13 cellular contexts compared by ENCODE assay signal in the genomic region with DNA sequence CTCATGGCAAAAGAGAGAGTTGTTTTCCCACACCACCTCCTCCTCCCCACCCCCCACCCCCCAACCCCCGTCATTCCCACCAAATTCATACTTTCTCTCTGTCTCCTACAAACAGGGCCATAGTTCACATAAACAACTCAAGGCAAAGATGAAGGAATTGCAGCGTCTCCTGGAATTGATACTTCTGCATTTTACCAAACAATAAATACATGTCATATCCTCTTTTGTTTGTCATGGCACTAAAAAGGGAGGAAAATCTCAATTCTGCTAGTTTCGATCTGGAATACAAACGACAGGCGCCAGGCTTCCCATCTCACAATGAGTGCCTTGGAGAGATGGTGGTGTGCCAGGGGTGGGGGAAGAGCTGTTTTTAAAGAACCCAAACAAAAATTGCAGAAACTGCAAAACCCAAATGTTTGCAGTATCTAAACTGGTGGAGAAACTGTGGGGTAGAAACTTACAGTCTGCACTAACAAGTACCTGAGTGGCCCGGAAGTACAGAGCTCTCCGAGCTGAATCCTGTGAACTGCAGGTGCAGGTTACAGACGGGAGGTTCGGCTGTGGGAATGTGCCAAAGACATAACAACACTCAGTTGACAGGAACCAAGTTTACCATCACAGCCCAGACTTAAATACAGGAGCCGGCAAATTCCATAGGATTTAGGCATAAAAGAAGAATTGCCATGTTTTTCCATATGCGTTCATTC. TPM values are rescaled to one million over a fixed set of nuclear protein-coding genes. Genes with fewer than 3 reads are reported as not detected.
A peak's percentile ranks its signal among the peaks of the same experiment; 100 is the strongest.
DNase-seq lines count a peak whose midpoint lies in the region; ATAC-seq and TF ChIP-seq lines count a peak whose summit lies in the region.
"Had no signal": no experiment of that assay in that cellular context is flagged by ENCODE, and none has a peak within 500 bp of the region (broad histone marks: within the 10 kb centered on the region; RNA-seq: fewer than 3 reads in every experiment).

No MANE protein-coding gene starts in this region.

- H3K4me3 ChIP-seq in duodenal mucosa (ENCODE audit: low read depth in 1 of 2, low read length in 2 of 2): peak overlapping the region; percentile 4 to 58
- peak overlapping the region; percentile 8 to 24 for H3K4me3 ChIP-seq in muscle layer of duodenum (ENCODE audit: low read depth in 1 of 2, low read length in 2 of 2)
- H3K4me3 ChIP-seq in transverse colon: peak overlapping the region in 1 of 4 donors; percentile 32

- no peak for DNase-seq in activated CD4-positive, alpha-beta T cell treated with anti-CD3 and anti-CD28 coated beads, Interleukin-2, amount 10 ng/mL, durations not matched to agents 7 days and 5 days
- DNase-seq in activated CD4-positive, alpha-beta T cell treated with anti-CD3 and anti-CD28 coated beads for 48 hours: no peak
- DNase-seq in transverse colon (peak; percentile 62), SIG-M5 treated with dmso at 0.1 percent for 504 hours (lab: John Stamatoyannopoulos, UW; ENCODE audit: unreplicated experiment) (no peak)
- DNase-seq: DMS79, erythroblast, NCI-H446 treated with DMSO at 0.1 percent for 48 hours had no signal

- 35 to 50% methylated on average over 3 to 11 of the region's 11 CpGs for WGBS in transverse colon (ENCODE audit: low coverage in 1 of 2), 2 donors

- H3K9me3 Mint-ChIP-seq in activated CD4-positive, alpha-beta T cell treated with anti-CD3 and anti-CD28 coated beads, Interleukin-2, amount 10 ng/mL, durations not matched to agents 7 days and 5 days: no peaks in the 10 kb centered on the region
- H3K9me3 Mint-ChIP-seq: activated T-helper 1 cell treated with anti-CD3 and anti-CD28 coated beads, Interleukin-12 subunit alpha, Interleukin-12 subunit beta, Interleukin-2, Interleukin-4 antibody, amounts not matched to agents 30 ng/mL and 10 ng/mL and 1 ng/mL, durations not matched to agents 14 hours and 24 hours and 36 hours had no signal

- peaks cover 29% of the 10 kb centered on the region for H3K4me1 Mint-ChIP-seq in activated CD4-positive, alpha-beta T cell treated with anti-CD3 and anti-CD28 coated beads, Interleukin-2, amount 10 ng/mL, durations not matched to agents 7 days and 5 days

- H3K27me3 ChIP-seq in duodenal mucosa (ENCODE audit: control insufficient read depth in 1 of 2, insufficient read depth in 2 of 2, low read length in 2 of 2) (no peaks in the 10 kb centered on the region), muscle layer of duodenum (ENCODE audit: low read depth, low read length) (no peaks in the 10 kb centered on the region), transverse colon (no peaks in the 10 kb centered on the region)

- no peaks in the 10 kb centered on the region for H3K36me3 ChIP-seq in duodenal mucosa (ENCODE audit: control insufficient read depth in 1 of 2, insufficient read depth in 2 of 2, low read length in 2 of 2)
- H3K36me3 ChIP-seq in muscle layer of duodenum (ENCODE audit: control insufficient read depth in 1 of 2, insufficient read depth in 2 of 2, low read length in 2 of 2): no peaks in the 10 kb centered on the region
- H3K36me3 ChIP-seq in transverse colon: no peaks in the 10 kb centered on the region

- intact Hi-C loops in transverse colon (cut with DNase I; ENCODE audit: low total_unique reads): no loop called here

- no peaks in the 10 kb centered on the region for H3K36me3 Mint-ChIP-seq in activated CD4-positive, alpha-beta T cell treated with anti-CD3 and anti-CD28 coated beads, Interleukin-2, amount 10 ng/mL, durations not matched to agents 7 days and 5 days (ENCODE audit: low read depth)

- POLR2A ChIA-PET in activated CD4-positive, alpha-beta T cell treated with anti-CD3 and anti-CD28 coated beads, Interleukin-2, amount 10 ng/mL, durations not matched to agents 7 days and 5 days (lab: Charles Lee): no interaction called here

- H3K9me3 ChIP-seq in duodenal mucosa (ENCODE audit: control insufficient read depth in 1 of 2, low read length in 2 of 2) (no peaks in the 10 kb centered on the region), muscle layer of duodenum (ENCODE audit: control insufficient read depth in 1 of 2, low read length in 2 of 2) (no peaks in the 10 kb centered on the region), transverse colon (no peaks in the 10 kb centered on the region)

- no peak for ATAC-seq in HG03520 (IDR thresholded peaks at IDR 0.05; ENCODE audit: unreplicated experiment)
- no peak for ATAC-seq in GM18909 (IDR thresholded peaks at IDR 0.05; ENCODE audit: poor library complexity, unreplicated experiment)
- ATAC-seq: activated CD4-positive, CD25-positive, alpha-beta regulatory T cell treated with anti-CD3 and anti-CD28 coated beads, Interleukin-2, amount 50 U/mL, for 24 hours had no signal

- H3K27ac ChIP-seq in duodenal mucosa (ENCODE audit: low read depth, low read length) (no peak overlapping the region), muscle layer of duodenum (ENCODE audit: low read length) (no peak overlapping the region), transverse colon (peak overlapping the region; percentile 74 to 80 (median 80))

- H3K9ac ChIP-seq in duodenal mucosa (ENCODE audit: low read depth in 1 of 2, low read length in 2 of 2): peak overlapping the region in 1 of 2 donors; percentile 4

- CTCF ChIA-PET in activated CD4-positive, alpha-beta T cell treated with anti-CD3 and anti-CD28 coated beads, Interleukin-2, amount 10 ng/mL, durations not matched to agents 7 days and 5 days (lab: Charles Lee): no interaction called here

- TF ChIP-seq EP300 in transverse colon (IDR thresholded peaks at IDR 0.05; ENCODE audit: low read depth): no peak

- H3K4me3 Mint-ChIP-seq in activated CD4-positive, alpha-beta T cell treated with anti-CD3 and anti-CD28 coated beads, Interleukin-2, amount 10 ng/mL, durations not matched to agents 7 days and 5 days: no peak overlapping the region
- H3K4me3 Mint-ChIP-seq: activated T-helper 1 cell treated with anti-CD3 and anti-CD28 coated beads, Interleukin-12 subunit alpha, Interleukin-12 subunit beta, Interleukin-2, Interleukin-4 antibody, amounts not matched to agents 30 ng/mL and 10 ng/mL and 1 ng/mL, durations not matched to agents 14 hours and 24 hours and 36 hours had no signal

- TF ChIP-seq CTCF in transverse colon (IDR thresholded peaks at IDR 0.05): no peak

- H3K27ac Mint-ChIP-seq in activated CD4-positive, alpha-beta T cell treated with anti-CD3 and anti-CD28 coated beads, Interleukin-2, amount 10 ng/mL, durations not matched to agents 7 days and 5 days: peak overlapping the region; percentile 21
- H3K27ac Mint-ChIP-seq: activated T-helper 1 cell treated with anti-CD3 and anti-CD28 coated beads, Interleukin-12 subunit alpha, Interleukin-12 subunit beta, Interleukin-2, Interleukin-4 antibody, amounts not matched to agents 30 ng/mL and 10 ng/mL and 1 ng/mL, durations not matched to agents 14 hours and 24 hours and 36 hours had no signal

- H3K27me3 Mint-ChIP-seq in activated CD4-positive, alpha-beta T cell treated with anti-CD3 and anti-CD28 coated beads, Interleukin-2, amount 10 ng/mL, durations not matched to agents 7 days and 5 days: no peaks in the 10 kb centered on the region

- in situ Hi-C loops in transverse colon (cut with MboI; ENCODE audit: low pct_ligation_motif_present in 1 of 4, low pct_unique_long_range_greater_than_20kb in 1 of 4, low sequenced_read_pairs in 3 of 4): no loop called here

- H3K4me1 ChIP-seq in duodenal mucosa (ENCODE audit: control insufficient read depth in 1 of 2, insufficient read depth in 2 of 2, low read length in 2 of 2) (peaks cover 22 to 31% of the 10 kb centered on the region in 2 donors), muscle layer of duodenum (ENCODE audit: control insufficient read depth in 1 of 2, insufficient read depth in 2 of 2, low read length in 2 of 2) (peaks cover 0 to 27% of the 10 kb centered on the region in 2 donors), transverse colon (peaks cover 14 to 68% (median 38%) of the 10 kb centered on the region in 4 donors)

- TF ChIP-seq POLR2A in transverse colon (IDR thresholded peaks at IDR 0.05): no peak

RNA-seq across cellular contexts. Expression of gene KLF3, which starts 53.0 kb away (rescaled TPM):
- total RNA-seq in activated CD4-positive, alpha-beta T cell treated with anti-CD3 and anti-CD28 coated beads, Interleukin-2, amount 10 ng/mL, durations not matched to agents 7 days and 5 days: 10 to 100 TPM; 30.2 to 33.5 TPM
- 100 to 1,000 TPM; 111 to 174 (median 132) TPM for total RNA-seq in transverse colon

Comparison
In these comparisons a context has a peak if more than half of its experiments do, and no peak if none do; other contexts are left out.
1. H3K27ac ChIP-seq: peak in transverse colon (4 of 4); none in duodenal mucosa (single experiment) and muscle layer of duodenum (single experiment).